ENCODE assay signal across 8 cellular contexts in genomic region chr20:63134711-63135361, GRCh38.
DNase-seq lines count a peak whose midpoint lies in the region; ATAC-seq and TF ChIP-seq lines count a peak whose summit lies in the region.
"Not testable (repeated sequence)": the region's sequence is repeated elsewhere in the genome, so short reads cannot be mapped to it uniquely, and the experiment has no call there.

No MANE protein-coding gene starts in this region.

- POLR2A ChIA-PET in WTC11 (lab: Charles Lee); naive thymus-derived CD4-positive, alpha-beta T cell (lab: Charles Lee): not testable (repeated sequence)

- H3K36me3 Mint-ChIP-seq in WTC11; activated CD8-positive, alpha-beta memory T cell treated with anti-CD3 and anti-CD28 coated beads, Interleukin-2, amount 10 ng/mL, durations not matched to agents 7 days and 5 days; activated naive CD4-positive, alpha-beta T cell treated with anti-CD3 and anti-CD28 coated beads for 36 hours (ENCODE audit: low read depth); naive thymus-derived CD4-positive, alpha-beta T cell: not testable (repeated sequence)

- intact Hi-C loops in activated naive CD4-positive, alpha-beta T cell treated with anti-CD3 and anti-CD28 coated beads for 36 hours (cut with micrococcal nuclease); naive thymus-derived CD4-positive, alpha-beta T cell (cut with micrococcal nuclease); testis (cut with DNase I; ENCODE audit: low total_unique reads): not testable (repeated sequence)

- not testable (repeated sequence) for H3K36me3 ChIP-seq in naive thymus-derived CD4-positive, alpha-beta T cell (ENCODE audit: control insufficient read depth in 2 of 3, insufficient read depth in 3 of 3, low read length in 3 of 3); testis (ENCODE audit: low read depth, missing control alignments)

- H3K9me3 ChIP-seq in naive thymus-derived CD4-positive, alpha-beta T cell (ENCODE audit: control insufficient read depth in 2 of 3, low read length in 3 of 3); testis: not testable (repeated sequence)

- ATAC-seq in WTC11, result peak; percentile 58
- peak; percentile 11 for ATAC-seq in activated CD8-positive, alpha-beta memory T cell treated with anti-CD3 and anti-CD28 coated beads, Interleukin-2, amount 10 ng/mL, durations not matched to agents 7 days and 5 days
- ATAC-seq in naive thymus-derived CD4-positive, alpha-beta T cell, result peak; percentile 29

- H3K4me1 Mint-ChIP-seq in WTC11; activated CD8-positive, alpha-beta memory T cell treated with anti-CD3 and anti-CD28 coated beads, Interleukin-2, amount 10 ng/mL, durations not matched to agents 7 days and 5 days; activated naive CD4-positive, alpha-beta T cell treated with anti-CD3 and anti-CD28 coated beads for 36 hours (ENCODE audit: low read depth); naive thymus-derived CD4-positive, alpha-beta T cell: not testable (repeated sequence)

- H3K4me3 ChIP-seq in naive thymus-derived CD4-positive, alpha-beta T cell (ENCODE audit: low read length); testis: not testable (repeated sequence)

- not testable (repeated sequence) for H3K4me1 ChIP-seq in naive thymus-derived CD4-positive, alpha-beta T cell (ENCODE audit: control insufficient read depth in 2 of 2, insufficient read depth in 2 of 2, low read length in 2 of 2); testis

- CTCF ChIA-PET in WTC11 (lab: Charles Lee); activated CD8-positive, alpha-beta memory T cell treated with anti-CD3 and anti-CD28 coated beads, Interleukin-2, amount 10 ng/mL, durations not matched to agents 7 days and 5 days (lab: Charles Lee); activated naive CD4-positive, alpha-beta T cell treated with anti-CD3 and anti-CD28 coated beads for 36 hours (lab: Charles Lee); naive thymus-derived CD4-positive, alpha-beta T cell (lab: Charles Lee): not testable (repeated sequence)

- not testable (repeated sequence) for H3K27ac Mint-ChIP-seq in WTC11; activated CD8-positive, alpha-beta memory T cell treated with anti-CD3 and anti-CD28 coated beads, Interleukin-2, amount 10 ng/mL, durations not matched to agents 7 days and 5 days; activated naive CD4-positive, alpha-beta T cell treated with anti-CD3 and anti-CD28 coated beads for 36 hours; naive thymus-derived CD4-positive, alpha-beta T cell

- H3K27me3 ChIP-seq in naive thymus-derived CD4-positive, alpha-beta T cell (ENCODE audit: control insufficient read depth in 2 of 2, insufficient read depth in 2 of 2, low read length in 2 of 2); testis: not testable (repeated sequence)

- DNase-seq in Caki2 (ENCODE audit: low read depth), result peak; percentile 30
- DNase-seq in NAMALWA (ENCODE audit: low spot score), result peak; percentile 47
- DNase-seq in WTC11 (ENCODE audit: low spot score), result peak; percentile 35
- not testable (repeated sequence) for DNase-seq in activated CD8-positive, alpha-beta memory T cell treated with anti-CD3 and anti-CD28 coated beads, Interleukin-2, amount 10 ng/mL, durations not matched to agents 7 days and 5 days; naive thymus-derived CD4-positive, alpha-beta T cell
- DNase-seq in activated naive CD4-positive, alpha-beta T cell treated with anti-CD3 and anti-CD28 coated beads for 36 hours, result peak; percentile 11
- peak; percentile 17 to 21 for DNase-seq in erythroblast (lab: John Stamatoyannopoulos, UW)
- peak; percentile 43 for DNase-seq in testis

- TF ChIP-seq CTCF in WTC11 (IDR thresholded peaks at IDR 0.05); testis (IDR thresholded peaks at IDR 0.05): not testable (repeated sequence)

- TF ChIP-seq POLR2A in erythroblast (IDR thresholded peaks at IDR 0.05; ENCODE audit: low read length); testis (IDR thresholded peaks at IDR 0.05): not testable (repeated sequence)

- H3K27me3 Mint-ChIP-seq in WTC11 (ENCODE audit: low read depth); activated CD8-positive, alpha-beta memory T cell treated with anti-CD3 and anti-CD28 coated beads, Interleukin-2, amount 10 ng/mL, durations not matched to agents 7 days and 5 days; activated naive CD4-positive, alpha-beta T cell treated with anti-CD3 and anti-CD28 coated beads for 36 hours (ENCODE audit: low read depth): not testable (repeated sequence)
- H3K27me3 Mint-ChIP-seq in naive thymus-derived CD4-positive, alpha-beta T cell, result peaks cover 2 to 30% (median 18%) of the 10 kb centered on the region in 5 donors

- H3K27ac ChIP-seq in naive thymus-derived CD4-positive, alpha-beta T cell (ENCODE audit: low read depth, low read length); testis: not testable (repeated sequence)

- H3K9me3 Mint-ChIP-seq in WTC11; activated CD8-positive, alpha-beta memory T cell treated with anti-CD3 and anti-CD28 coated beads, Interleukin-2, amount 10 ng/mL, durations not matched to agents 7 days and 5 days (ENCODE audit: low read depth); activated naive CD4-positive, alpha-beta T cell treated with anti-CD3 and anti-CD28 coated beads for 36 hours; naive thymus-derived CD4-positive, alpha-beta T cell: not testable (repeated sequence)

- in situ Hi-C loops in Caki2 (cut with HindIII; ENCODE audit: low pct_unique_long_range_greater_than_20kb, low sequenced_read_pairs), result not testable (repeated sequence)

- WGBS in testis, 2 donors, result 85% methylated on average over 9 of the region's 29 CpGs; no CpG with 5 or more reads in 1 of the 2 donors

- H3K4me3 Mint-ChIP-seq in WTC11; activated CD8-positive, alpha-beta memory T cell treated with anti-CD3 and anti-CD28 coated beads, Interleukin-2, amount 10 ng/mL, durations not matched to agents 7 days and 5 days; activated naive CD4-positive, alpha-beta T cell treated with anti-CD3 and anti-CD28 coated beads for 36 hours; naive thymus-derived CD4-positive, alpha-beta T cell: not testable (repeated sequence)
